In the genomic region with DNA sequence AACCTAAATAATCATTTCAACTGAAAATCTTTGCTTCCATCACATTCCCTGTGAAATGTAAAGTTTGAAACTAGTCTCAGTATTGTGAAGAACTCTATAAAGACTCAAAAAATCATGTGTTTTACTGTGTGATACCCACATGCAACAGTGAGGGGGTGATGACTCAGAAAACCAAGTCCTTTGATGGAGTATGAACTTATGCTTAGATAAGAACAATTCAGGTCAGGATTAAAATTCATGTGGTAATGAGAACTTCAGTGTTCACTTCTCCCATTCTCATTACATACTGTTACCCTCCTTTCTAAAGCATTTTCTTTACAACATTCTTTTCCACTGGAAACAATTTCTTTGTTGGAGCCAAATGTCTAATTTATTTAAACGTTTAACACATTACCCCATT, we compare ENCODE assay signal across 2 cellular contexts.
TF ChIP-seq lines count a peak whose summit lies in the region.

No MANE protein-coding gene starts in this region.

TF ChIP-seq in GM23338, 12 proteins besides CTCF, POLR2A, EP300 and RAD21 (continued from another document and continues in another):
- no peak for TF ChIP-seq EZH2phosphoT487 (IDR thresholded peaks at IDR 0.05; ENCODE audit: unreplicated experiment)
- no peak for TF ChIP-seq EZH2 (IDR thresholded peaks at IDR 0.05; ENCODE audit: low read depth, unreplicated experiment)
- TF ChIP-seq, protein P1, sequence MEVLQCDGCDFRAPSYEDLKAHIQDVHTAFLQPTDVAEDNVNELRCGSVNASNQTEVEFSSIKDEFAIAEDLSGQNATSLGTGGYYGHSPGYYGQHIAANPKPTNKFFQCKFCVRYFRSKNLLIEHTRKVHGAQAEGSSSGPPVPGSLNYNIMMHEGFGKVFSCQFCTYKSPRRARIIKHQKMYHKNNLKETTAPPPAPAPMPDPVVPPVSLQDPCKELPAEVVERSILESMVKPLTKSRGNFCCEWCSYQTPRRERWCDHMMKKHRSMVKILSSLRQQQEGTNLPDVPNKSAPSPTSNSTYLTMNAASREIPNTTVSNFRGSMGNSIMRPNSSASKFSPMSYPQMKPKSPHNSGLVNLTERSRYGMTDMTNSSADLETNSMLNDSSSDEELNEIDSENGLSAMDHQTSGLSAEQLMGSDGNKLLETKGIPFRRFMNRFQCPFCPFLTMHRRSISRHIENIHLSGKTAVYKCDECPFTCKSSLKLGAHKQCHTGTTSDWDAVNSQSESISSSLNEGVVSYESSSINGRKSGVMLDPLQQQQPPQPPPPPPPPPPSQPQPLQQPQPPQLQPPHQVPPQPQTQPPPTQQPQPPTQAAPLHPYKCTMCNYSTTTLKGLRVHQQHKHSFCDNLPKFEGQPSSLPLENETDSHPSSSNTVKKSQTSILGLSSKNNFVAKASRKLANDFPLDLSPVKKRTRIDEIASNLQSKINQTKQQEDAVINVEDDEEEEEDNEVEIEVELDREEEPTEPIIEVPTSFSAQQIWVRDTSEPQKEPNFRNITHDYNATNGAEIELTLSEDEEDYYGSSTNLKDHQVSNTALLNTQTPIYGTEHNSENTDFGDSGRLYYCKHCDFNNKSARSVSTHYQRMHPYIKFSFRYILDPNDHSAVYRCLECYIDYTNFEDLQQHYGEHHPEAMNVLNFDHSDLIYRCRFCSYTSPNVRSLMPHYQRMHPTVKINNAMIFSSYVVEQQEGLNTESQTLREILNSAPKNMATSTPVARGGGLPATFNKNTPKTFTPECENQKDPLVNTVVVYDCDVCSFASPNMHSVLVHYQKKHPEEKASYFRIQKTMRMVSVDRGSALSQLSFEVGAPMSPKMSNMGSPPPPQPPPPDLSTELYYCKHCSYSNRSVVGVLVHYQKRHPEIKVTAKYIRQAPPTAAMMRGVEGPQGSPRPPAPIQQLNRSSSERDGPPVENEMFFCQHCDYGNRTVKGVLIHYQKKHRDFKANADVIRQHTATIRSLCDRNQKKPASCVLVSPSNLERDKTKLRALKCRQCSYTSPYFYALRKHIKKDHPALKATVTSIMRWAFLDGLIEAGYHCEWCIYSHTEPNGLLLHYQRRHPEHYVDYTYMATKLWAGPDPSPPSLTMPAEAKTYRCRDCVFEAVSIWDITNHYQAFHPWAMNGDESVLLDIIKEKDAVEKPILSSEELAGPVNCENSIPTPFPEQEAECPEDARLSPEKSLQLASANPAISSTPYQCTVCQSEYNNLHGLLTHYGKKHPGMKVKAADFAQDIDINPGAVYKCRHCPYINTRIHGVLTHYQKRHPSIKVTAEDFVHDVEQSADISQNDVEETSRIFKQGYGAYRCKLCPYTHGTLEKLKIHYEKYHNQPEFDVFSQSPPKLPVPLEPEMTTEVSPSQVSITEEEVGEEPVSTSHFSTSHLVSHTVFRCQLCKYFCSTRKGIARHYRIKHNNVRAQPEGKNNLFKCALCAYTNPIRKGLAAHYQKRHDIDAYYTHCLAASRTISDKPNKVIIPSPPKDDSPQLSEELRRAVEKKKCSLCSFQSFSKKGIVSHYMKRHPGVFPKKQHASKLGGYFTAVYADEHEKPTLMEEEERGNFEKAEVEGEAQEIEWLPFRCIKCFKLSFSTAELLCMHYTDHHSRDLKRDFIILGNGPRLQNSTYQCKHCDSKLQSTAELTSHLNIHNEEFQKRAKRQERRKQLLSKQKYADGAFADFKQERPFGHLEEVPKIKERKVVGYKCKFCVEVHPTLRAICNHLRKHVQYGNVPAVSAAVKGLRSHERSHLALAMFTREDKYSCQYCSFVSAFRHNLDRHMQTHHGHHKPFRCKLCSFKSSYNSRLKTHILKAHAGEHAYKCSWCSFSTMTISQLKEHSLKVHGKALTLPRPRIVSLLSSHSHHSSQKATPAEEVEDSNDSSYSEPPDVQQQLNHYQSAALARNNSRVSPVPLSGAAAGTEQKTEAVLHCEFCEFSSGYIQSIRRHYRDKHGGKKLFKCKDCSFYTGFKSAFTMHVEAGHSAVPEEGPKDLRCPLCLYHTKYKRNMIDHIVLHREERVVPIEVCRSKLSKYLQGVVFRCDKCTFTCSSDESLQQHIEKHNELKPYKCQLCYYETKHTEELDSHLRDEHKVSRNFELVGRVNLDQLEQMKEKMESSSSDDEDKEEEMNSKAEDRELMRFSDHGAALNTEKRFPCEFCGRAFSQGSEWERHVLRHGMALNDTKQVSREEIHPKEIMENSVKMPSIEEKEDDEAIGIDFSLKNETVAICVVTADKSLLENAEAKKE (CRISPR knock-in tag; IDR thresholded peaks at IDR 0.05): no peak
- TF ChIP-seq STAT1 (IDR thresholded peaks at IDR 0.05; ENCODE audit: unreplicated experiment): no peak
- TF ChIP-seq, protein P2, sequence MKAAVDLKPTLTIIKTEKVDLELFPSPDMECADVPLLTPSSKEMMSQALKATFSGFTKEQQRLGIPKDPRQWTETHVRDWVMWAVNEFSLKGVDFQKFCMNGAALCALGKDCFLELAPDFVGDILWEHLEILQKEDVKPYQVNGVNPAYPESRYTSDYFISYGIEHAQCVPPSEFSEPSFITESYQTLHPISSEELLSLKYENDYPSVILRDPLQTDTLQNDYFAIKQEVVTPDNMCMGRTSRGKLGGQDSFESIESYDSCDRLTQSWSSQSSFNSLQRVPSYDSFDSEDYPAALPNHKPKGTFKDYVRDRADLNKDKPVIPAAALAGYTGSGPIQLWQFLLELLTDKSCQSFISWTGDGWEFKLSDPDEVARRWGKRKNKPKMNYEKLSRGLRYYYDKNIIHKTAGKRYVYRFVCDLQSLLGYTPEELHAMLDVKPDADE (IDR thresholded peaks at IDR 0.05): no peak
- no peak for TF ChIP-seq JUNB (IDR thresholded peaks at IDR 0.05; ENCODE audit: unreplicated experiment)
- no peak for TF ChIP-seq POLR2AphosphoS5 (IDR thresholded peaks at IDR 0.05; ENCODE audit: low read depth)
- TF ChIP-seq ZNF114 (CRISPR knock-in tag; IDR thresholded peaks at IDR 0.05): no peak
- TF ChIP-seq CREB1 (CRISPR knock-in tag; IDR thresholded peaks at IDR 0.05; ENCODE audit: low read depth): no peak
- TF ChIP-seq, protein P3, sequence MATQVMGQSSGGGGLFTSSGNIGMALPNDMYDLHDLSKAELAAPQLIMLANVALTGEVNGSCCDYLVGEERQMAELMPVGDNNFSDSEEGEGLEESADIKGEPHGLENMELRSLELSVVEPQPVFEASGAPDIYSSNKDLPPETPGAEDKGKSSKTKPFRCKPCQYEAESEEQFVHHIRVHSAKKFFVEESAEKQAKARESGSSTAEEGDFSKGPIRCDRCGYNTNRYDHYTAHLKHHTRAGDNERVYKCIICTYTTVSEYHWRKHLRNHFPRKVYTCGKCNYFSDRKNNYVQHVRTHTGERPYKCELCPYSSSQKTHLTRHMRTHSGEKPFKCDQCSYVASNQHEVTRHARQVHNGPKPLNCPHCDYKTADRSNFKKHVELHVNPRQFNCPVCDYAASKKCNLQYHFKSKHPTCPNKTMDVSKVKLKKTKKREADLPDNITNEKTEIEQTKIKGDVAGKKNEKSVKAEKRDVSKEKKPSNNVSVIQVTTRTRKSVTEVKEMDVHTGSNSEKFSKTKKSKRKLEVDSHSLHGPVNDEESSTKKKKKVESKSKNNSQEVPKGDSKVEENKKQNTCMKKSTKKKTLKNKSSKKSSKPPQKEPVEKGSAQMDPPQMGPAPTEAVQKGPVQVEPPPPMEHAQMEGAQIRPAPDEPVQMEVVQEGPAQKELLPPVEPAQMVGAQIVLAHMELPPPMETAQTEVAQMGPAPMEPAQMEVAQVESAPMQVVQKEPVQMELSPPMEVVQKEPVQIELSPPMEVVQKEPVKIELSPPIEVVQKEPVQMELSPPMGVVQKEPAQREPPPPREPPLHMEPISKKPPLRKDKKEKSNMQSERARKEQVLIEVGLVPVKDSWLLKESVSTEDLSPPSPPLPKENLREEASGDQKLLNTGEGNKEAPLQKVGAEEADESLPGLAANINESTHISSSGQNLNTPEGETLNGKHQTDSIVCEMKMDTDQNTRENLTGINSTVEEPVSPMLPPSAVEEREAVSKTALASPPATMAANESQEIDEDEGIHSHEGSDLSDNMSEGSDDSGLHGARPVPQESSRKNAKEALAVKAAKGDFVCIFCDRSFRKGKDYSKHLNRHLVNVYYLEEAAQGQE (IDR thresholded peaks at IDR 0.05; ENCODE audit: unreplicated experiment): no peak

TF ChIP-seq in HepG2, 621 proteins besides CTCF, POLR2A, EP300 and RAD21 (continued from another document and continues in another):
- no peak for TF ChIP-seq ZNF567 (CRISPR knock-in tag; IDR thresholded peaks at IDR 0.05; ENCODE audit: borderline replicate concordance)
- TF ChIP-seq ZFX (CRISPR knock-in tag; IDR thresholded peaks at IDR 0.05; ENCODE audit: low read depth): no peak
- TF ChIP-seq HMG20B (CRISPR knock-in tag; conservative IDR thresholded peaks at IDR 0.05): no peak
- TF ChIP-seq, protein P4, sequence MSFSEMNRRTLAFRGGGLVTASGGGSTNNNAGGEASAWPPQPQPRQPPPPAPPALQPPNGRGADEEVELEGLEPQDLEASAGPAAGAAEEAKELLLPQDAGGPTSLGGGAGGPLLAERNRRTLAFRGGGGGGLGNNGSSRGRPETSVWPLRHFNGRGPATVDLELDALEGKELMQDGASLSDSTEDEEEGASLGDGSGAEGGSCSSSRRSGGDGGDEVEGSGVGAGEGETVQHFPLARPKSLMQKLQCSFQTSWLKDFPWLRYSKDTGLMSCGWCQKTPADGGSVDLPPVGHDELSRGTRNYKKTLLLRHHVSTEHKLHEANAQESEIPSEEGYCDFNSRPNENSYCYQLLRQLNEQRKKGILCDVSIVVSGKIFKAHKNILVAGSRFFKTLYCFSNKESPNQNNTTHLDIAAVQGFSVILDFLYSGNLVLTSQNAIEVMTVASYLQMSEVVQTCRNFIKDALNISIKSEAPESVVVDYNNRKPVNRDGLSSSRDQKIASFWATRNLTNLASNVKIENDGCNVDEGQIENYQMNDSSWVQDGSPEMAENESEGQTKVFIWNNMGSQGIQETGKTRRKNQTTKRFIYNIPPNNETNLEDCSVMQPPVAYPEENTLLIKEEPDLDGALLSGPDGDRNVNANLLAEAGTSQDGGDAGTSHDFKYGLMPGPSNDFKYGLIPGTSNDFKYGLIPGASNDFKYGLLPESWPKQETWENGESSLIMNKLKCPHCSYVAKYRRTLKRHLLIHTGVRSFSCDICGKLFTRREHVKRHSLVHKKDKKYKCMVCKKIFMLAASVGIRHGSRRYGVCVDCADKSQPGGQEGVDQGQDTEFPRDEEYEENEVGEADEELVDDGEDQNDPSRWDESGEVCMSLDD (CRISPR knock-in tag; IDR thresholded peaks at IDR 0.05; ENCODE audit: borderline replicate concordance): no peak
- no peak for TF ChIP-seq ZNF816 (CRISPR knock-in tag; IDR thresholded peaks at IDR 0.05; ENCODE audit: borderline replicate concordance)
- TF ChIP-seq ZNF121 (CRISPR knock-in tag; IDR thresholded peaks at IDR 0.05): no peak
- TF ChIP-seq, protein P5, sequence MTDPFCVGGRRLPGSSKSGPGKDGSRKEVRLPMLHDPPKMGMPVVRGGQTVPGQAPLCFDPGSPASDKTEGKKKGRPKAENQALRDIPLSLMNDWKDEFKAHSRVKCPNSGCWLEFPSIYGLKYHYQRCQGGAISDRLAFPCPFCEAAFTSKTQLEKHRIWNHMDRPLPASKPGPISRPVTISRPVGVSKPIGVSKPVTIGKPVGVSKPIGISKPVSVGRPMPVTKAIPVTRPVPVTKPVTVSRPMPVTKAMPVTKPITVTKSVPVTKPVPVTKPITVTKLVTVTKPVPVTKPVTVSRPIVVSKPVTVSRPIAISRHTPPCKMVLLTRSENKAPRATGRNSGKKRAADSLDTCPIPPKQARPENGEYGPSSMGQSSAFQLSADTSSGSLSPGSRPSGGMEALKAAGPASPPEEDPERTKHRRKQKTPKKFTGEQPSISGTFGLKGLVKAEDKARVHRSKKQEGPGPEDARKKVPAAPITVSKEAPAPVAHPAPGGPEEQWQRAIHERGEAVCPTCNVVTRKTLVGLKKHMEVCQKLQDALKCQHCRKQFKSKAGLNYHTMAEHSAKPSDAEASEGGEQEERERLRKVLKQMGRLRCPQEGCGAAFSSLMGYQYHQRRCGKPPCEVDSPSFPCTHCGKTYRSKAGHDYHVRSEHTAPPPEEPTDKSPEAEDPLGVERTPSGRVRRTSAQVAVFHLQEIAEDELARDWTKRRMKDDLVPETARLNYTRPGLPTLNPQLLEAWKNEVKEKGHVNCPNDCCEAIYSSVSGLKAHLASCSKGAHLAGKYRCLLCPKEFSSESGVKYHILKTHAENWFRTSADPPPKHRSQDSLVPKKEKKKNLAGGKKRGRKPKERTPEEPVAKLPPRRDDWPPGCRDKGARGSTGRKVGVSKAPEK (CRISPR knock-in tag; IDR thresholded peaks at IDR 0.05; ENCODE audit: borderline replicate concordance): no peak
- no peak for TF ChIP-seq ZNF350 (CRISPR knock-in tag; IDR thresholded peaks at IDR 0.05; ENCODE audit: borderline replicate concordance, low read depth)
- no peak for TF ChIP-seq FOSL1 (CRISPR knock-in tag; IDR thresholded peaks at IDR 0.05; ENCODE audit: borderline replicate concordance)
- TF ChIP-seq, protein P6, sequence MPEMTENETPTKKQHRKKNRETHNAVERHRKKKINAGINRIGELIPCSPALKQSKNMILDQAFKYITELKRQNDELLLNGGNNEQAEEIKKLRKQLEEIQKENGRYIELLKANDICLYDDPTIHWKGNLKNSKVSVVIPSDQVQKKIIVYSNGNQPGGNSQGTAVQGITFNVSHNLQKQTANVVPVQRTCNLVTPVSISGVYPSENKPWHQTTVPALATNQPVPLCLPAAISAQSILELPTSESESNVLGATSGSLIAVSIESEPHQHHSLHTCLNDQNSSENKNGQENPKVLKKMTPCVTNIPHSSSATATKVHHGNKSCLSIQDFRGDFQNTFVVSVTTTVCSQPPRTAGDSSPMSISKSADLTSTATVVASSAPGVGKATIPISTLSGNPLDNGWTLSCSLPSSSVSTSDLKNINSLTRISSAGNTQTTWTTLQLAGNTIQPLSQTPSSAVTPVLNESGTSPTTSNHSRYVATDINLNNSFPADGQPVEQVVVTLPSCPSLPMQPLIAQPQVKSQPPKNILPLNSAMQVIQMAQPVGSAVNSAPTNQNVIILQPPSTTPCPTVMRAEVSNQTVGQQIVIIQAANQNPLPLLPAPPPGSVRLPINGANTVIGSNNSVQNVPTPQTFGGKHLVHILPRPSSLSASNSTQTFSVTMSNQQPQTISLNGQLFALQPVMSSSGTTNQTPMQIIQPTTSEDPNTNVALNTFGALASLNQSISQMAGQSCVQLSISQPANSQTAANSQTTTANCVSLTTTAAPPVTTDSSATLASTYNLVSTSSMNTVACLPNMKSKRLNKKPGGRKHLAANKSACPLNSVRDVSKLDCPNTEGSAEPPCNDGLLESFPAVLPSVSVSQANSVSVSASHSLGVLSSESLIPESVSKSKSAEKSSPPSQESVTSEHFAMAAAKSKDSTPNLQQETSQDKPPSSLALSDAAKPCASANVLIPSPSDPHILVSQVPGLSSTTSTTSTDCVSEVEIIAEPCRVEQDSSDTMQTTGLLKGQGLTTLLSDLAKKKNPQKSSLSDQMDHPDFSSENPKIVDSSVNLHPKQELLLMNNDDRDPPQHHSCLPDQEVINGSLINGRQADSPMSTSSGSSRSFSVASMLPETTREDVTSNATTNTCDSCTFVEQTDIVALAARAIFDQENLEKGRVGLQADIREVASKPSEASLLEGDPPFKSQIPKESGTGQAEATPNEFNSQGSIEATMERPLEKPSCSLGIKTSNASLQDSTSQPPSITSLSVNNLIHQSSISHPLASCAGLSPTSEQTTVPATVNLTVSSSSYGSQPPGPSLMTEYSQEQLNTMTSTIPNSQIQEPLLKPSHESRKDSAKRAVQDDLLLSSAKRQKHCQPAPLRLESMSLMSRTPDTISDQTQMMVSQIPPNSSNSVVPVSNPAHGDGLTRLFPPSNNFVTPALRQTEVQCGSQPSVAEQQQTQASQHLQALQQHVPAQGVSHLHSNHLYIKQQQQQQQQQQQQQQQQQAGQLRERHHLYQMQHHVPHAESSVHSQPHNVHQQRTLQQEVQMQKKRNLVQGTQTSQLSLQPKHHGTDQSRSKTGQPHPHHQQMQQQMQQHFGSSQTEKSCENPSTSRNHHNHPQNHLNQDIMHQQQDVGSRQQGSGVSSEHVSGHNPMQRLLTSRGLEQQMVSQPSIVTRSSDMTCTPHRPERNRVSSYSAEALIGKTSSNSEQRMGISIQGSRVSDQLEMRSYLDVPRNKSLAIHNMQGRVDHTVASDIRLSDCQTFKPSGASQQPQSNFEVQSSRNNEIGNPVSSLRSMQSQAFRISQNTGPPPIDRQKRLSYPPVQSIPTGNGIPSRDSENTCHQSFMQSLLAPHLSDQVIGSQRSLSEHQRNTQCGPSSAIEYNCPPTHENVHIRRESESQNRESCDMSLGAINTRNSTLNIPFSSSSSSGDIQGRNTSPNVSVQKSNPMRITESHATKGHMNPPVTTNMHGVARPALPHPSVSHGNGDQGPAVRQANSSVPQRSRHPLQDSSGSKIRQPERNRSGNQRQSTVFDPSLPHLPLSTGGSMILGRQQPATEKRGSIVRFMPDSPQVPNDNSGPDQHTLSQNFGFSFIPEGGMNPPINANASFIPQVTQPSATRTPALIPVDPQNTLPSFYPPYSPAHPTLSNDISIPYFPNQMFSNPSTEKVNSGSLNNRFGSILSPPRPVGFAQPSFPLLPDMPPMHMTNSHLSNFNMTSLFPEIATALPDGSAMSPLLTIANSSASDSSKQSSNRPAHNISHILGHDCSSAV (CRISPR knock-in tag; IDR thresholded peaks at IDR 0.05; ENCODE audit: borderline replicate concordance): no peak
